Comparison of ENCODE assay signal across 26 cellular contexts in genomic region chr4:129145222-129145730, GRCh38. TPM values are rescaled to one million over a fixed set of nuclear protein-coding genes. Genes with fewer than 3 reads are reported as not detected.
A peak's percentile ranks its signal among the peaks of the same experiment; 100 is the strongest.
DNase-seq lines count a peak whose midpoint lies in the region; ATAC-seq, FAIRE-seq and TF ChIP-seq lines count a peak whose summit lies in the region.
"Had no signal": no experiment of that assay in that cellular context is flagged by ENCODE, and none has a peak within 500 bp of the region (broad histone marks: within the 10 kb centered on the region; RNA-seq: fewer than 3 reads in every experiment).

No MANE protein-coding gene starts in this region.

- H2BK5ac ChIP-seq in mesenchymal stem cell (ENCODE audit: low read depth, low read length, poor library complexity, severe bottlenecking), result no peak overlapping the region

- H3K4me3 ChIP-seq in HepG2 (replicated peaks in 1 of 3; ENCODE audit: insufficient read depth in 1 of 3, low read depth in 2 of 3, low read length in 3 of 3), result no peak overlapping the region
- no peak overlapping the region for H3K4me3 ChIP-seq in right lobe of liver
- H3K4me3 ChIP-seq in mesenchymal stem cell (ENCODE audit: insufficient read depth in 1 of 2, low read depth in 1 of 2, low read length in 2 of 2), result no peak overlapping the region
- H3K4me3 ChIP-seq in MG63, result no peak overlapping the region
- H3K4me3 ChIP-seq in mammary epithelial cell (replicated peaks in 1 of 3; ENCODE audit: insufficient read depth in 1 of 3, low read depth in 2 of 3, low read length in 3 of 3), result no peak overlapping the region
- H3K4me3 ChIP-seq: BLaER1 treated with 17β-estradiol and CSF1 and Interleukin-3, amounts not matched to agents 10 nM and 100 nM; GM12878; HAP-1 had no signal

- in situ Hi-C loops in HepG2 (cut with HindIII; ENCODE audit: extremely low pct_ligation_motif_present, low pct_unique_long_range_greater_than_20kb), result no loop called here
- in situ Hi-C loops in mammary epithelial cell (cut with MboI; ENCODE audit: low sequenced_read_pairs in 2 of 2), result no loop called here

- no peak overlapping the region for H2BK12ac ChIP-seq in mesenchymal stem cell (ENCODE audit: low read length in 2 of 2)

- H3K4ac ChIP-seq in mesenchymal stem cell (ENCODE audit: low read depth in 1 of 2, low read length in 2 of 2), result no peak overlapping the region

- H4K20me1 ChIP-seq in HepG2 (ENCODE audit: insufficient read depth, low read length), result no peaks in the 10 kb centered on the region
- H4K20me1 ChIP-seq in mammary epithelial cell (ENCODE audit: insufficient read depth, low read length), result no peaks in the 10 kb centered on the region
- H4K20me1 ChIP-seq: BLaER1 treated with 17β-estradiol and CSF1 and Interleukin-3, amounts not matched to agents 10 nM and 100 nM had no signal

- H2AFZ ChIP-seq in HepG2 (ENCODE audit: low read length) (no peak overlapping the region), mesenchymal stem cell (ENCODE audit: low read depth, low read length) (no peak overlapping the region), mammary epithelial cell (ENCODE audit: low read depth, low read length) (no peak overlapping the region)

- no peaks in the 10 kb centered on the region for H3K4me1 ChIP-seq in HepG2 (ENCODE audit: insufficient read depth, low read length)
- H3K4me1 ChIP-seq in right lobe of liver, result no peaks in the 10 kb centered on the region
- H3K4me1 ChIP-seq in mesenchymal stem cell (ENCODE audit: control insufficient read depth, insufficient read depth, low read depth, low read length), result no peaks in the 10 kb centered on the region
- H3K4me1 ChIP-seq in mammary epithelial cell (ENCODE audit: insufficient read depth, low read length), result no peaks in the 10 kb centered on the region
- H3K4me1 ChIP-seq: Caco-2 had no signal

- H4K8ac ChIP-seq in mesenchymal stem cell (ENCODE audit: low read length), result no peak overlapping the region

- no peak overlapping the region for H3K18ac ChIP-seq in mesenchymal stem cell (ENCODE audit: low read depth in 1 of 2, low read length in 2 of 2)

- TF ChIP-seq RAD21 in HepG2 (CRISPR knock-in tag; IDR thresholded peaks at IDR 0.05), result no peak

- H3K4me2 ChIP-seq in HepG2 (ENCODE audit: low read depth, low read length), result peak overlapping the region; percentile 48
- no peak overlapping the region for H3K4me2 ChIP-seq in mesenchymal stem cell (ENCODE audit: low read length, poor library complexity, severe bottlenecking)
- H3K4me2 ChIP-seq in mammary epithelial cell (ENCODE audit: insufficient read depth, low read depth, low read length), result no peak overlapping the region
- H3K4me2 ChIP-seq: BLaER1 treated with 17β-estradiol and CSF1 and Interleukin-3, amounts not matched to agents 10 nM and 100 nM; KMS-11 had no signal

- POLR2A ChIA-PET in HepG2 (lab: Yijun Ruan, JAX), result no interaction called here

- H2BK15ac ChIP-seq in mesenchymal stem cell (ENCODE audit: low read depth, poor library complexity, severe bottlenecking), result no peak overlapping the region

- DNase-seq in HepG2 (ENCODE audit: low spot score) (no peak), right lobe of liver (no peak), dermis blood vessel endothelial cell (peak; percentile 23), mesenchymal stem cell (peak; percentile 3), MG63 (no peak), DMS 273 (lab: John Stamatoyannopoulos, UW; ENCODE audit: unreplicated experiment) (no peak), mammary epithelial cell (no peak), dedifferentiated amniotic fluid mesenchymal stem cell (ENCODE audit: extremely low spot score) (no peak)
- DNase-seq: ACHN; Caco-2; CD4-positive, alpha-beta memory T cell; DND-41; MV-4-11; NCI-H1105 treated with DMSO at 0.1 percent for 48 hours; NCI-H1694; NCI-H2081; NCI-H2171; NCI-H446; NCI-H526; SW 1271 had no signal

- no peak for TF ChIP-seq CTCF in HepG2 (CRISPR knock-in tag; IDR thresholded peaks at IDR 0.05)
- no peak for TF ChIP-seq CTCF in right lobe of liver (IDR thresholded peaks at IDR 0.05)
- TF ChIP-seq CTCF in mammary epithelial cell (conservative IDR thresholded peaks at IDR 0.05 in 1 of 2, IDR thresholded peaks at IDR 0.05 in 1 of 2; ENCODE audit: extremely low read depth in 1 of 2, insufficient read depth in 1 of 2, low read depth in 1 of 2, low read length in 2 of 2), result no peak

- no peak for FAIRE-seq in HepG2 (lab: Jason Lieb, UNC)
- FAIRE-seq: GM12878 had no signal

- TF ChIP-seq POLR2A in HepG2 (IDR thresholded peaks at IDR 0.05; ENCODE audit: insufficient read depth in 1 of 2, low read depth in 2 of 2, low read length in 2 of 2) (no peak), right lobe of liver (IDR thresholded peaks at IDR 0.05) (no peak)

- 28% methylated on average over 5 of the region's 5 CpGs for WGBS in HepG2 (ENCODE audit: low lambda C conversion rate)
- 88% methylated on average over 5 of the region's 5 CpGs for WGBS in right lobe of liver (ENCODE audit: insufficient coverage, low coverage, low lambda C conversion rate, missing lambda C conversion rate)
- 98% methylated on average over 3 of the region's 5 CpGs for WGBS in mesenchymal stem cell
- 100% methylated on average over 3 of the region's 5 CpGs for WGBS in mammary epithelial cell (ENCODE audit: low coverage, missing lambda C conversion rate)

- TF ChIP-seq EP300 in HepG2 (IDR thresholded peaks at IDR 0.05; ENCODE audit: low read depth in 2 of 2, low read length in 2 of 2) (no peak), HepG2 (CRISPR knock-in tag; IDR thresholded peaks at IDR 0.05; ENCODE audit: borderline replicate concordance) (no peak)

- H3K79me1 ChIP-seq in mesenchymal stem cell (replicated peaks; ENCODE audit: low read length, poor library complexity, severe bottlenecking), result no peaks in the 10 kb centered on the region

- no peak overlapping the region for H4K91ac ChIP-seq in mesenchymal stem cell (ENCODE audit: low read length)

- CTCF ChIA-PET in HepG2 (lab: Yijun Ruan, JAX; ENCODE audit: low intra/inter-chr PET ratio, low total read pairs), result no interaction called here
- CTCF ChIA-PET in mammary epithelial cell (lab: Charles Lee; ENCODE audit: low non-redundant PET), result no interaction called here

- BruUV-seq in HepG2 (replicated peaks; lab: Mats Ljungman, UMichigan) (no TSS peak), mammary epithelial cell (replicated peaks; lab: Mats Ljungman, UMichigan) (no TSS peak)

- H3K9ac ChIP-seq in HepG2 (ENCODE audit: insufficient read depth, low read depth, low read length), result no peak overlapping the region
- no peak overlapping the region for H3K9ac ChIP-seq in mesenchymal stem cell (ENCODE audit: low read length)
- H3K9ac ChIP-seq in mammary epithelial cell (ENCODE audit: insufficient read depth, low read length), result no peak overlapping the region
- H3K9ac ChIP-seq: BLaER1 treated with 17β-estradiol and CSF1 and Interleukin-3, amounts not matched to agents 10 nM and 100 nM; KMS-11 had no signal

- no peak overlapping the region for H3K14ac ChIP-seq in mesenchymal stem cell (ENCODE audit: low read length in 2 of 2)

- ATAC-seq in HepG2, result peak; percentile 80
- no peak for ATAC-seq in right lobe of liver
- ATAC-seq: GM12878, Right ventricle myocardium inferior had no signal

- H3K27ac ChIP-seq in HepG2 (ENCODE audit: extremely low read length, insufficient read depth, low read length), result no peak overlapping the region
- H3K27ac ChIP-seq in right lobe of liver, result no peak overlapping the region
- H3K27ac ChIP-seq in mesenchymal stem cell (ENCODE audit: low read length, poor library complexity, severe bottlenecking), result no peak overlapping the region
- no peak overlapping the region for H3K27ac ChIP-seq in mammary epithelial cell (ENCODE audit: insufficient read depth, low read depth, low read length)
- H3K27ac ChIP-seq: 22Rv1; BLaER1 treated with 17β-estradiol and CSF1 and Interleukin-3, amounts not matched to agents 10 nM and 100 nM; KMS-11 had no signal

- H3K79me2 ChIP-seq in HepG2 (ENCODE audit: insufficient read depth, low read length) (no peaks in the 10 kb centered on the region), mammary epithelial cell (ENCODE audit: insufficient read depth, low read length) (no peaks in the 10 kb centered on the region)

- no peak overlapping the region for H2BK120ac ChIP-seq in mesenchymal stem cell (ENCODE audit: low read depth, low read length)

- H3K27me3 ChIP-seq in HepG2 (ENCODE audit: control insufficient read depth in 1 of 2, insufficient read depth in 2 of 2, low read length in 2 of 2) (peaks cover 0 to 25% of the 10 kb centered on the region in 2 experiments; a peak in 2 of 5 replicates), right lobe of liver (no peaks in the 10 kb centered on the region), mesenchymal stem cell (ENCODE audit: control insufficient read depth in 1 of 2, insufficient read depth in 1 of 2, low read length in 2 of 2) (peaks cover 0 to 2% of the 10 kb centered on the region in 2 experiments), MG63 (no peaks in the 10 kb centered on the region), mammary epithelial cell (ENCODE audit: insufficient read depth, low read length) (peaks cover 5% of the 10 kb centered on the region)
- H3K27me3 ChIP-seq: BLaER1 treated with 17β-estradiol and CSF1 and Interleukin-3, amounts not matched to agents 10 nM and 100 nM had no signal

- H3K36me3 ChIP-seq in HepG2 (replicated peaks in 1 of 2; ENCODE audit: control insufficient read depth in 1 of 2, insufficient read depth in 2 of 2, low read length in 2 of 2) (no peaks in the 10 kb centered on the region), right lobe of liver (no peaks in the 10 kb centered on the region), mesenchymal stem cell (ENCODE audit: control insufficient read depth in 1 of 2, insufficient read depth in 2 of 2, low read depth in 1 of 2, low read length in 2 of 2) (no peaks in the 10 kb centered on the region), MG63 (no peaks in the 10 kb centered on the region), mammary epithelial cell (ENCODE audit: insufficient read depth, low read length) (no peaks in the 10 kb centered on the region)
- H3K36me3 ChIP-seq: BLaER1 treated with 17β-estradiol and CSF1 and Interleukin-3, amounts not matched to agents 10 nM and 100 nM; HAP-1 had no signal

- intact Hi-C loops in HepG2 (cut with micrococcal nuclease; ENCODE audit: unreplicated experiment) (no loop called here), right lobe of liver (cut with DNase I) (no loop called here), mammary epithelial cell (cut with micrococcal nuclease) (no loop called here)

- H3K9me3 ChIP-seq in HepG2 (ENCODE audit: low read length) (no peaks in the 10 kb centered on the region), right lobe of liver (no peaks in the 10 kb centered on the region), mesenchymal stem cell (ENCODE audit: control insufficient read depth, low read length) (no peaks in the 10 kb centered on the region), MG63 (no peaks in the 10 kb centered on the region), mammary epithelial cell (replicated peaks; ENCODE audit: insufficient read depth, low read length) (no peaks in the 10 kb centered on the region)
- H3K9me3 ChIP-seq: BLaER1 treated with 17β-estradiol and CSF1 and Interleukin-3, amounts not matched to agents 10 nM and 100 nM; Caco-2; HAP-1 had no signal

- no peak overlapping the region for H3K23ac ChIP-seq in mesenchymal stem cell (ENCODE audit: low read length in 2 of 2)

- dilution Hi-C loops in mammary epithelial cell (cut with HindIII; ENCODE audit: low sequenced_read_pairs), result no loop called here

- no peak overlapping the region for H2AK5ac ChIP-seq in mesenchymal stem cell (ENCODE audit: low read length, severe bottlenecking)

RNA-seq across cellular contexts. Expression of gene C4orf33, which starts 49.3 kb away (rescaled TPM):
- total RNA-seq in HepG2 (2016; rRNA removed; fragmentation: Illumina TruSeq; extraction: Trizol) (3.3 and 5.2 TPM in 2 replicates), right lobe of liver (1 to 10 TPM; 3.4 to 9.0 (median 4.2) TPM), dermis blood vessel endothelial cell (7.0 and 7.7 TPM in 2 replicates), mammary epithelial cell (10 to 100 TPM; 11.5 to 13.3 TPM)
- 0.20 and 0.71 TPM in 2 replicates for total RNA-seq in HepG2 (2016; cell fraction: cytosol; rRNA removed; fragmentation: Illumina TruSeq; extraction: Trizol; ENCODE audit: low read depth)
- total RNA-seq in HepG2 (2016; cell fraction: insoluble cytoplasmic fraction; rRNA removed; fragmentation: Illumina TruSeq; extraction: Trizol), result 3.8 and 5.8 TPM in 2 replicates
- total RNA-seq in HepG2 (2016; cell fraction: membrane; rRNA removed; fragmentation: Illumina TruSeq; extraction: Trizol), result 1.4 and 1.7 TPM in 2 replicates
- 2.4 and 3.9 TPM in 2 replicates for total RNA-seq in HepG2 (2016; cell fraction: nucleus; rRNA removed; fragmentation: Illumina TruSeq; extraction: Trizol)
- polyA plus RNA-seq in HepG2 (2011; rRNA removed) (1.6 and 2.8 TPM in 2 replicates), mammary epithelial cell (6.6 TPM)
- polyA plus RNA-seq in HepG2 (2011; cell fraction: cytosol; rRNA removed), result 0.50 and 0.85 TPM in 2 replicates
- 1.5 and 1.9 TPM in 2 replicates for polyA plus RNA-seq in HepG2 (2011; cell fraction: nucleus; rRNA removed)
- polyA plus RNA-seq in HepG2 (2012), result 1.9 and 2.4 TPM in 2 replicates
- polyA plus RNA-seq in HepG2 (2016; cell fraction: cytosol; fragmentation: Illumina TruSeq; extraction: Trizol; ENCODE audit: low read depth), result 0.35 and 0.62 TPM in 2 replicates
- polyA plus RNA-seq in HepG2 (2016; cell fraction: insoluble cytoplasmic fraction; fragmentation: Illumina TruSeq; extraction: Trizol; ENCODE audit: low read depth), result 5.2 and 6.8 TPM in 2 replicates
- 0.84 and 1.6 TPM in 2 replicates for polyA plus RNA-seq in HepG2 (2016; cell fraction: membrane; fragmentation: Illumina TruSeq; extraction: Trizol; ENCODE audit: low read depth)
- polyA plus RNA-seq in HepG2 (2016; cell fraction: nucleus; fragmentation: Illumina TruSeq; extraction: Trizol; ENCODE audit: insufficient read depth, low read depth), result 5.7 and 5.9 TPM in 2 replicates
- 1.3 TPM in 1 of 2 replicates, not detected in the other for polyA minus RNA-seq in HepG2 (2011; rRNA and poly(A)+ RNA removed; ENCODE audit: low replicate concordance)
- polyA minus RNA-seq in HepG2 (2011; cell fraction: cytosol; rRNA and poly(A)+ RNA removed), result 0.70 and 1.1 TPM in 2 replicates
- polyA minus RNA-seq in HepG2 (2011; cell fraction: nucleus; rRNA and poly(A)+ RNA removed), result 3.0 and 3.5 TPM in 2 replicates
- 8.7 TPM for polyA plus RNA-seq in mesenchymal stem cell (2013, experiment 1 of 2)
- polyA plus RNA-seq in mesenchymal stem cell (2013, experiment 2 of 2), result 8.9 TPM
- 3.6 and 3.9 TPM in 2 replicates for total RNA-seq in MG63 (2014; rRNA removed; shearing (Covaris generic); ENCODE audit: low replicate concordance)
- 6.0 TPM for polyA minus RNA-seq in mammary epithelial cell

RNA-seq across cellular contexts. Expression of gene SCLT1, which starts 51.9 kb away (rescaled TPM):
- 8.0 and 8.7 TPM in 2 replicates for total RNA-seq in HepG2 (2016; rRNA removed; fragmentation: Illumina TruSeq; extraction: Trizol)
- total RNA-seq in HepG2 (2016; cell fraction: cytosol; rRNA removed; fragmentation: Illumina TruSeq; extraction: Trizol; ENCODE audit: low read depth), result 22.1 and 24.6 TPM in 2 replicates
- 8.5 and 8.6 TPM in 2 replicates for total RNA-seq in HepG2 (2016; cell fraction: insoluble cytoplasmic fraction; rRNA removed; fragmentation: Illumina TruSeq; extraction: Trizol)
- total RNA-seq in HepG2 (2016; cell fraction: membrane; rRNA removed; fragmentation: Illumina TruSeq; extraction: Trizol), result 7.6 and 8.6 TPM in 2 replicates
- total RNA-seq in HepG2 (2016; cell fraction: nucleus; rRNA removed; fragmentation: Illumina TruSeq; extraction: Trizol), result 16.4 and 17.6 TPM in 2 replicates
- 0.89 and 1.5 TPM in 2 replicates for polyA plus RNA-seq in HepG2 (2011; rRNA removed)
- polyA plus RNA-seq in HepG2 (2011; cell fraction: cytosol; rRNA removed), result 0.56 and 0.68 TPM in 2 replicates
- 1.4 and 1.5 TPM in 2 replicates for polyA plus RNA-seq in HepG2 (2011; cell fraction: nucleus; rRNA removed)
- polyA plus RNA-seq in HepG2 (2012), result 1.6 and 2.6 TPM in 2 replicates
- 0.43 and 0.94 TPM in 2 replicates for polyA plus RNA-seq in HepG2 (2016; cell fraction: cytosol; fragmentation: Illumina TruSeq; extraction: Trizol; ENCODE audit: low read depth)
- polyA plus RNA-seq in HepG2 (2016; cell fraction: insoluble cytoplasmic fraction; fragmentation: Illumina TruSeq; extraction: Trizol; ENCODE audit: low read depth), result 7.2 and 8.7 TPM in 2 replicates
- polyA plus RNA-seq in HepG2 (2016; cell fraction: membrane; fragmentation: Illumina TruSeq; extraction: Trizol; ENCODE audit: low read depth), result 1.7 TPM in 2 replicates
- 6.3 and 6.6 TPM in 2 replicates for polyA plus RNA-seq in HepG2 (2016; cell fraction: nucleus; fragmentation: Illumina TruSeq; extraction: Trizol; ENCODE audit: insufficient read depth, low read depth)
- polyA minus RNA-seq in HepG2 (2011; rRNA and poly(A)+ RNA removed; ENCODE audit: low replicate concordance), result 2.7 and 10.4 TPM in 2 replicates
- 2.4 and 4.1 TPM in 2 replicates for polyA minus RNA-seq in HepG2 (2011; cell fraction: cytosol; rRNA and poly(A)+ RNA removed)
- polyA minus RNA-seq in HepG2 (2011; cell fraction: nucleus; rRNA and poly(A)+ RNA removed), result 16.3 and 19.3 TPM in 2 replicates
- total RNA-seq in right lobe of liver, result 1 to 10 TPM; 2.3 to 5.3 (median 3.7) TPM
- 11.1 and 12.6 TPM in 2 replicates for total RNA-seq in dermis blood vessel endothelial cell
- polyA plus RNA-seq in mesenchymal stem cell (2013, experiment 1 of 2), result 6.6 TPM
- polyA plus RNA-seq in mesenchymal stem cell (2013, experiment 2 of 2), result 7.3 TPM
- total RNA-seq in MG63 (2014; rRNA removed; shearing (Covaris generic); ENCODE audit: low replicate concordance), result 13.6 and 13.9 TPM in 2 replicates
- 10 to 100 TPM in 1 of 2 donors, 1 to 10 TPM in 1; 7.2 to 13.3 TPM for total RNA-seq in mammary epithelial cell
- polyA plus RNA-seq in mammary epithelial cell, result 4.2 TPM
- not detected for polyA minus RNA-seq in mammary epithelial cell

Comparison
In these comparisons a context has a peak if more than half of its experiments do, and no peak if none do; other contexts are left out.
1. DNase-seq: peak in dermis blood vessel endothelial cell (single experiment) and mesenchymal stem cell (single experiment); none in HepG2 (single experiment), right lobe of liver (0 of 3), MG63 (single experiment), DMS 273 (single experiment), mammary epithelial cell (single experiment) and dedifferentiated amniotic fluid mesenchymal stem cell (single experiment).